8 cellular contexts compared by ENCODE assay signal in the genomic region with DNA sequence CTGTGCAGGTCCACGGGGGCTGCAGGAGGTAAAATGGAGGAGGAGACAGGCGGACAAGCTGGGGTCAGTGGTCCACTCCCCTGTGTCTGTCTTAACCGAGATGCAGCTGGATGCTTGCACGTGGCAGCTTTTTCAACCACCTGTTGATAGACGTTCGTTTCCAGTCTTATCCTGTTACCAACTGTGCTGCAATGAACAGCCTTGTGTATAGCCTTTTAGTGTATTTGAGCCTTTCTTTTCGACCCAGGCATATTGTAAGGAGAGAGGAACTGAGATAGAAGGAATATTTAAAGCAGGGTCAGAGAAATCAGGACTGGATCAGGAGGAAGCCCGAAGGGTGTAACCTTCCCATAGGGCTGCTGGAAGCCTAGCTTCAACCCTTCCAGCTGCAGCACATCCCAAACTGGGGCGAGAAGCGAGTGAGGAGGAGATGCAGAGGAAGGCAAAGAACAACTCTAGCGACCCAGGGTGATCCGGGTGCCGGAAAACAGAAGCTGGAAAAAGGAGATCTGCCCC. TPM values are rescaled to one million over a fixed set of nuclear protein-coding genes. Genes with fewer than 3 reads are reported as not detected.
A peak's percentile ranks its signal among the peaks of the same experiment; 100 is the strongest.
DNase-seq lines count a peak whose midpoint lies in the region; ATAC-seq and TF ChIP-seq lines count a peak whose summit lies in the region.

No MANE protein-coding gene starts in this region.

- peak overlapping the region; percentile 60 for H3K4me3 ChIP-seq in OCI-LY1 (ENCODE audit: low read depth, low read length, poor library complexity, severe bottlenecking)
- peak overlapping the region; percentile 11 to 70 (median 52) for H3K4me3 ChIP-seq in dorsolateral prefrontal cortex
- H3K4me3 ChIP-seq in mucosa of rectum (ENCODE audit: low read length in 2 of 2), result peak overlapping the region; percentile 66 to 76

- DNase-seq in COLO829 (ENCODE audit: low spot score) (peak; percentile 19), dorsolateral prefrontal cortex (no peak), DMS153 (lab: John Stamatoyannopoulos, UW) (no peak), hepatic stellate cell (ENCODE audit: low spot score) (no peak)

- H3K9me3 ChIP-seq in OCI-LY1 (ENCODE audit: low read length) (no peaks in the 10 kb centered on the region), mucosa of rectum (ENCODE audit: control insufficient read depth in 2 of 2, low read length in 2 of 2) (no peaks in the 10 kb centered on the region)

- TF ChIP-seq CTCF in OCI-LY1 (IDR thresholded peaks at IDR 0.05; ENCODE audit: low read length), result no peak
- no peak for TF ChIP-seq CTCF in dorsolateral prefrontal cortex (IDR thresholded peaks at IDR 0.05 in 54 of 56, conservative IDR thresholded peaks at IDR 0.05 in 2 of 56; ENCODE audit: low read depth in 1 of 56, partially characterized antibody in 56 of 56)

- no peaks in the 10 kb centered on the region for H3F3A ChIP-seq in OCI-LY1 (ENCODE audit: insufficient read depth, low read length)

- no peaks in the 10 kb centered on the region for H3K79me2 ChIP-seq in OCI-LY1 (ENCODE audit: insufficient read depth, low read length)

- no peaks in the 10 kb centered on the region for H3K9me2 ChIP-seq in OCI-LY1 (ENCODE audit: low read depth, low read length)

- H3K9ac ChIP-seq in OCI-LY1 (ENCODE audit: low read length) (peak overlapping the region; percentile 56), mucosa of rectum (ENCODE audit: low read depth in 1 of 2, low read length in 2 of 2) (peak overlapping the region; percentile 76 to 80)

- no peaks in the 10 kb centered on the region for H4K20me1 ChIP-seq in OCI-LY1 (ENCODE audit: insufficient read depth, low read length)

- no peaks in the 10 kb centered on the region for H3K36me3 ChIP-seq in OCI-LY1 (ENCODE audit: insufficient read depth, low read length)
- peaks cover 0 to 2% of the 10 kb centered on the region in 2 donors for H3K36me3 ChIP-seq in mucosa of rectum (ENCODE audit: control insufficient read depth in 2 of 2, insufficient read depth in 2 of 2, low read length in 2 of 2)

- H3K27ac ChIP-seq in OCI-LY1 (ENCODE audit: low read depth, low read length, poor library complexity, severe bottlenecking) (no peak overlapping the region), dorsolateral prefrontal cortex (peak overlapping the region in 21 of 59 donors; percentile 0 to 73 (median 50)), mucosa of rectum (ENCODE audit: low read depth in 2 of 2, low read length in 2 of 2) (peak overlapping the region; percentile 85 to 91)

- peaks cover 34% of the 10 kb centered on the region for H3K4me1 ChIP-seq in OCI-LY1 (ENCODE audit: insufficient read depth, low read length, severe bottlenecking)
- H3K4me1 ChIP-seq in mucosa of rectum (ENCODE audit: control insufficient read depth in 2 of 2, insufficient read depth in 2 of 2, low read length in 2 of 2), result peaks cover 36 to 43% of the 10 kb centered on the region in 2 donors

- intact Hi-C loops in dorsolateral prefrontal cortex (cut with DNase I), result loop anchor here in 1 of 2 donors (5.0 kb wide), 1 partner anchor 71 kb away; no protein-coding TSS in a partner anchor

- H3K27me3 ChIP-seq in OCI-LY1 (ENCODE audit: insufficient read depth, low read length) (no peaks in the 10 kb centered on the region; the same call in 1 of the 2 replicates), dorsolateral prefrontal cortex (peaks cover 6 to 89% (median 59%) of the 10 kb centered on the region in 45 donors), mucosa of rectum (ENCODE audit: control insufficient read depth in 2 of 2, insufficient read depth in 2 of 2, low read length in 2 of 2) (peaks cover 4 to 10% of the 10 kb centered on the region in 2 donors)

- peak overlapping the region; percentile 55; the same call in 1 of the 2 replicates for H2AFZ ChIP-seq in OCI-LY1 (ENCODE audit: low read length)

- H3K4me2 ChIP-seq in OCI-LY1 (ENCODE audit: low read length), result peak overlapping the region; percentile 88

- ATAC-seq in HG02798 (IDR thresholded peaks at IDR 0.05; ENCODE audit: poor library complexity, unreplicated experiment) (no peak), GM19463 (IDR thresholded peaks at IDR 0.05; ENCODE audit: unreplicated experiment) (no peak)

RNA-seq across cellular contexts. Expression of gene TRIM31, which starts 11.4 kb away (rescaled TPM):
- total RNA-seq in dorsolateral prefrontal cortex, result not detected

RNA-seq across cellular contexts. Expression of gene RNF39, which starts 25.9 kb away (rescaled TPM):
- total RNA-seq in dorsolateral prefrontal cortex, result under 1 TPM in 7 of 120 experiments, not detected in 113; 0.23 to 0.49 (median 0.26) TPM

RNA-seq across cellular contexts. Expression of gene TRIM40, which starts 34.5 kb away (rescaled TPM):
- not detected for total RNA-seq in dorsolateral prefrontal cortex

RNA-seq across cellular contexts. Expression of gene PPP1R11, which starts 34.5 kb away (rescaled TPM):
- total RNA-seq in dorsolateral prefrontal cortex, result 10 to 100 TPM; 44.4 to 86.3 (median 63.9) TPM

RNA-seq across cellular contexts. Expression of gene POLR1H, which starts 40.4 kb away (rescaled TPM):
- 10 to 100 TPM in 54 of 120 experiments, 1 to 10 TPM in 66; 4.4 to 22.2 (median 9.5) TPM for total RNA-seq in dorsolateral prefrontal cortex
